13 cellular contexts compared by ENCODE assay signal in the genomic region with DNA sequence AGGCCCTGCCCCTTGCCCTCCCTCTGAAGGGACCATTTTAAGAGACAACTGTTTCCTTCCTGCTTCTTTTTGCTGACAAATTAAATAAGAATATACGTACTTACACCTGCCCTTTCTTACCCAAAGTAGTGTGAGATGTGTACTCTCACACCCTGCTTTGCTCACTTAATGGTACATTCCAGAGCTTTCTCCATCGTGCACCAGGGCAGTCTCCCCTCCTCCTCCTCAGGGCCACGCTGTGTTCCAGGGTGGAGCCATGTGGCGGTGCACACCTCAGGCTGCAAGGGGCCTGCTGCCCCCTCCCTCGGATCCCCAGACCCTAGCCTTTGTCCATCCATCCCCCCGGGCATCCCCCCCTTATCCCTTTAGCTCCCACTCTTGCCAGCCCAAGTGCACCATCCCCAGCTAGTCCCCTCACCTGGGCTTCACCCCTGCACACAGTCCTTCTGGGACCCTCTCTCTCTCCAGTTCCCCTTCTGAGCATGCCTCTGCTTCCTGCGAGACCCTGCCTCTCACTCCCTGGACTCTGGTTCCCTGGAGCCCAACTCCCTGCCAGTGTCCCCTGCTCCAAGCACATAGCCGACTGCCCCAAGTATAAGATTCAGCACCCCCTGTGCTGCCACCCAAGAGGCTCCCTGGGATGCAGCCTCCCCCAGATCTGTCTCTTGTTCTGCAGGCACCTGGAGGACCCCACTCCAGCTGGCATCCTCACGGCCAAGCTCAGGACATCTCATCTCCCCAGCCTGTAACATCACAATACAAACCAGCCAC.
"Had no signal": no experiment of that assay in that cellular context is flagged by ENCODE, and none has a peak within 500 bp of the region (broad histone marks: within the 10 kb centered on the region; RNA-seq: fewer than 3 reads in every experiment).

No MANE protein-coding gene starts in this region.

- H3K27ac Mint-ChIP-seq: activated naive CD4-positive, alpha-beta T cell treated with anti-CD3 and anti-CD28 coated beads for 36 hours; activated T-helper 2 cell treated with anti-CD3 and anti-CD28 coated beads, Interferon-gamma antibody, Interleukin-2, Interleukin-4, amounts not matched to agents 10 μg/mL and 5 μg/mL and 100 μg/mL, durations not matched to agents 14 hours and 24 hours and 36 hours had no signal

- ATAC-seq: activated CD4-positive, CD25-positive, alpha-beta regulatory T cell treated with anti-CD3 and anti-CD28 coated beads, Interleukin-2, amount 50 U/mL, for 24 hours; left colon had no signal

- H3K9me3 Mint-ChIP-seq: activated naive CD4-positive, alpha-beta T cell treated with anti-CD3 and anti-CD28 coated beads for 36 hours; activated T-helper 2 cell treated with anti-CD3 and anti-CD28 coated beads, Interferon-gamma antibody, Interleukin-2, Interleukin-4, amounts not matched to agents 10 μg/mL and 5 μg/mL and 100 μg/mL, durations not matched to agents 14 hours and 24 hours and 36 hours had no signal

- DNase-seq: activated CD4-positive, alpha-beta T cell treated with anti-CD3 and anti-CD28 coated beads, Interleukin-2, amount 50 U/mL, for 1 hour; activated CD8-positive, alpha-beta memory T cell treated with anti-CD3 and anti-CD28 coated beads for 24 hours; activated naive CD4-positive, alpha-beta T cell treated with anti-CD3 and anti-CD28 coated beads for 36 hours; erythroblast; left colon; midbrain; small intestine; stimulated activated CD4-positive, alpha-beta T cell treated with anti-CD3 and anti-CD28 coated beads, Interleukin-4, amount 100 ng/mL, for 24 hours; stimulated activated naive CD4-positive, alpha-beta T cell; SW 1271; uterus had no signal

- H3K4me3 Mint-ChIP-seq: activated naive CD4-positive, alpha-beta T cell treated with anti-CD3 and anti-CD28 coated beads for 36 hours had no signal
